In genomic region chr1:86396503-86396900, GRCh38 we compare ENCODE assay signal across 8 cellular contexts. TPM values are rescaled to one million over a fixed set of nuclear protein-coding genes. Genes with fewer than 3 reads are reported as not detected.
DNase-seq lines count a peak whose midpoint lies in the region; ATAC-seq and TF ChIP-seq lines count a peak whose summit lies in the region.

No MANE protein-coding gene starts in this region.

- H3K27me3 Mint-ChIP-seq in dendritic cell treated with granulocyte-macrophage colony-stimulating factor and Interleukin-4, amounts not matched to agents 40 ng/mL and 50 ng/mL, for 4 days, result no peaks in the 10 kb centered on the region
- H3K27me3 Mint-ChIP-seq in nephron (ENCODE audit: low read depth), result peaks cover 5% of the 10 kb centered on the region

- peak overlapping the region; percentile 85 for H3K4me3 ChIP-seq in H7 (ENCODE audit: insufficient read depth, low read depth, low read length)

- H3K36me3 ChIP-seq in H7 (replicated peaks; ENCODE audit: control insufficient read depth, insufficient read depth, low read length), result no peaks in the 10 kb centered on the region

- no peaks in the 10 kb centered on the region for H3K27me3 ChIP-seq in H7 (ENCODE audit: control insufficient read depth, insufficient read depth, low read length)

- H3K27ac Mint-ChIP-seq in dendritic cell treated with granulocyte-macrophage colony-stimulating factor and Interleukin-4, amounts not matched to agents 40 ng/mL and 50 ng/mL, for 4 days, result peak overlapping the region; percentile 86
- H3K27ac Mint-ChIP-seq in nephron, result peak overlapping the region; percentile 94 to 98 (median 98)

- no peak for TF ChIP-seq CTCF in nephron (IDR thresholded peaks at IDR 0.05; ENCODE audit: unreplicated experiment in 3 of 3)

- peaks cover 15% of the 10 kb centered on the region for H3K4me1 Mint-ChIP-seq in dendritic cell treated with granulocyte-macrophage colony-stimulating factor and Interleukin-4, amounts not matched to agents 40 ng/mL and 50 ng/mL, for 4 days (ENCODE audit: low read depth)
- H3K4me1 Mint-ChIP-seq in nephron, result peaks cover 29% of the 10 kb centered on the region

- DNase-seq in H7 (no peak), MV-4-11 (lab: John Stamatoyannopoulos, UW) (peak; percentile 41), NCI-H446 (lab: John Stamatoyannopoulos, UW) (no peak), GM19238 (ENCODE audit: insufficient read length, low spot score) (no peak), cerebellar nuclear complex (lab: John Stamatoyannopoulos, UW) (no peak)

- intact Hi-C loops in dendritic cell treated with granulocyte-macrophage colony-stimulating factor and Interleukin-4, amounts not matched to agents 40 ng/mL and 50 ng/mL, for 4 days (cut with micrococcal nuclease), result loop anchor here (10.0 kb wide), 1 partner anchor 518 kb away; the partner anchor contains the start of genes HS2ST1 and SELENOF

- peak; percentile 28 for ATAC-seq in GM18505 (IDR thresholded peaks at IDR 0.05; ENCODE audit: unreplicated experiment)

- H3K36me3 Mint-ChIP-seq in dendritic cell treated with granulocyte-macrophage colony-stimulating factor and Interleukin-4, amounts not matched to agents 40 ng/mL and 50 ng/mL, for 4 days (ENCODE audit: low read depth), result peaks cover 6% of the 10 kb centered on the region
- peaks cover 15% of the 10 kb centered on the region for H3K36me3 Mint-ChIP-seq in nephron (ENCODE audit: low read depth)

- H3K4me3 Mint-ChIP-seq in dendritic cell treated with granulocyte-macrophage colony-stimulating factor and Interleukin-4, amounts not matched to agents 40 ng/mL and 50 ng/mL, for 4 days, result peak overlapping the region; percentile 86
- peak overlapping the region; percentile 97 to 99 (median 99) for H3K4me3 Mint-ChIP-seq in nephron

- no peak for TF ChIP-seq POLR2A in GM18505 (IDR thresholded peaks at IDR 0.05; ENCODE audit: borderline replicate concordance, extremely low read depth, insufficient read depth, insufficient read length)

- H3K9me3 Mint-ChIP-seq in dendritic cell treated with granulocyte-macrophage colony-stimulating factor and Interleukin-4, amounts not matched to agents 40 ng/mL and 50 ng/mL, for 4 days, result no peaks in the 10 kb centered on the region
- H3K9me3 Mint-ChIP-seq in nephron, result peaks cover under 1% of the 10 kb centered on the region

RNA-seq across cellular contexts. Expression of gene ODF2L, which starts 0.4 kb away (rescaled TPM):
- 14.8 and 44.4 TPM in 2 replicates for total RNA-seq in H7 (2014; rRNA removed; shearing (Covaris generic))

RNA-seq across cellular contexts. Expression of gene CLCA2, which starts 27.5 kb away (rescaled TPM):
- not detected in 2 replicates for total RNA-seq in H7 (2014; rRNA removed; shearing (Covaris generic))
